In genomic region chr9:137156567-137157375, GRCh38 we compare ENCODE assay signal across 10 cellular contexts. TPM values are rescaled to one million over a fixed set of nuclear protein-coding genes. Genes with fewer than 3 reads are reported as not detected.
DNase-seq lines count a peak whose midpoint lies in the region; ATAC-seq and TF ChIP-seq lines count a peak whose summit lies in the region.
"Had no signal": no experiment of that assay in that cellular context is flagged by ENCODE, and none has a peak within 500 bp of the region (broad histone marks: within the 10 kb centered on the region; RNA-seq: fewer than 3 reads in every experiment).

No MANE protein-coding gene starts in this region.

- no peaks in the 10 kb centered on the region for H3K9me3 Mint-ChIP-seq in CD4-positive, alpha-beta T cell

- H3K4me3 ChIP-seq in MM.1S (ENCODE audit: low read length) = peak overlapping the region; percentile 36; the same call in 1 of the 2 replicates
- H3K4me3 ChIP-seq in hepatocyte = no peak overlapping the region
- no peak overlapping the region for H3K4me3 ChIP-seq in PC-9

- no peak overlapping the region for H3K9ac ChIP-seq in MM.1S (ENCODE audit: low read length)

- peak overlapping the region; percentile 60; the same call in 1 of the 2 replicates for H3K4me2 ChIP-seq in MM.1S (ENCODE audit: low read depth, low read length)
- H3K4me2 ChIP-seq in hepatocyte = peak overlapping the region; percentile 53
- H3K4me2 ChIP-seq in PC-9 = no peak overlapping the region

- no peak for TF ChIP-seq CTCF in CD4-positive, alpha-beta T cell (IDR thresholded peaks at IDR 0.05)
- TF ChIP-seq CTCF in MM.1S (IDR thresholded peaks at IDR 0.05; ENCODE audit: low read length) (no peak), hepatocyte (IDR thresholded peaks at IDR 0.05; ENCODE audit: poor library complexity) (no peak), PC-9 (conservative IDR thresholded peaks at IDR 0.05) (no peak)

- peak in 9 of 10 experiments; percentile 26 to 63 (median 46) for DNase-seq in CD4-positive, alpha-beta T cell
- DNase-seq in MM.1S (peak; percentile 17), hepatocyte (ENCODE audit: low spot score) (peak; percentile 37), NCI-H2227 (lab: John Stamatoyannopoulos, UW; ENCODE audit: unreplicated experiment) (no peak), PC-9 (no peak)
- DNase-seq in activated effector memory CD4-positive, alpha-beta T cell treated with Interleukin-2 at 50 U/mL for 16 hours = peak; percentile 31
- DNase-seq in stimulated activated CD8-positive, alpha-beta memory T cell treated with anti-CD3 and anti-CD28 coated beads, Interleukin-12 subunit alpha, Interleukin-12 subunit beta, amount 100 ng/mL, for 4 hours (ENCODE audit: low read depth) = peak; percentile 53

- H3K9me3 ChIP-seq in CD4-positive, alpha-beta T cell (ENCODE audit: control insufficient read depth, low read length) = no peaks in the 10 kb centered on the region
- no peaks in the 10 kb centered on the region for H3K9me3 ChIP-seq in MM.1S (replicated peaks; ENCODE audit: insufficient read depth, low read length)
- no peaks in the 10 kb centered on the region for H3K9me3 ChIP-seq in hepatocyte (ENCODE audit: low read depth)
- H3K9me3 ChIP-seq in PC-9 (ENCODE audit: insufficient read depth, low read depth) = no peaks in the 10 kb centered on the region

- CTCF ChIA-PET in CD4-positive, alpha-beta T cell (lab: Charles Lee) = interaction anchor here (0.6 to 1.3 kb wide), 3 partner anchors 71 to 182 kb away, joined by 3 to 4 read pairs (median 3); partner anchors contain the start of gene RNF224
- CTCF ChIA-PET in PC-9 (lab: Charles Lee) = interaction anchor here (0.6 kb wide), 1 partner anchor 11 kb away, joined by 4 read pairs; no protein-coding TSS in a partner anchor

- no peaks in the 10 kb centered on the region for H3K36me3 Mint-ChIP-seq in CD4-positive, alpha-beta T cell (ENCODE audit: low read depth)

- no peaks in the 10 kb centered on the region for H3K36me3 ChIP-seq in MM.1S (replicated peaks; ENCODE audit: insufficient read depth, low read length)
- H3K36me3 ChIP-seq in hepatocyte (replicated peaks; ENCODE audit: insufficient read depth, low read depth) = no peaks in the 10 kb centered on the region
- H3K36me3 ChIP-seq in PC-9 (ENCODE audit: low read depth) = no peaks in the 10 kb centered on the region

- H3F3A ChIP-seq in MM.1S (ENCODE audit: insufficient read depth, low read length) (0 out of 2 replicates have a peak, but pooled peaks cover 4% of the 10 kb centered on the region), PC-9 (ENCODE audit: insufficient read depth, low read depth) (peaks cover 26% of the 10 kb centered on the region)

- H3K9me2 ChIP-seq in MM.1S (replicated peaks; ENCODE audit: insufficient read depth, low read length) (no peaks in the 10 kb centered on the region), hepatocyte (replicated peaks; ENCODE audit: insufficient read depth) (no peaks in the 10 kb centered on the region), PC-9 (ENCODE audit: insufficient read depth) (no peaks in the 10 kb centered on the region)

- peak overlapping the region; percentile 45 for H3K4me3 Mint-ChIP-seq in CD4-positive, alpha-beta T cell

- H3K27me3 Mint-ChIP-seq in CD4-positive, alpha-beta T cell = peaks cover 51% of the 10 kb centered on the region

- 25% methylated on average over 57 of the region's 65 CpGs for WGBS in hepatocyte (ENCODE audit: low lambda C conversion rate, missing lambda C conversion rate)

- peaks cover 41% of the 10 kb centered on the region for H3K27me3 ChIP-seq in CD4-positive, alpha-beta T cell (ENCODE audit: control insufficient read depth, insufficient read depth, low read length)
- peaks cover 44% of the 10 kb centered on the region for H3K27me3 ChIP-seq in MM.1S (replicated peaks; ENCODE audit: insufficient read depth, low read length)
- H3K27me3 ChIP-seq in hepatocyte = peaks cover 64% of the 10 kb centered on the region
- no peaks in the 10 kb centered on the region for H3K27me3 ChIP-seq in PC-9 (ENCODE audit: insufficient read depth, low read depth)

- H4K20me1 ChIP-seq in MM.1S (ENCODE audit: insufficient read depth, low read length) (no peaks in the 10 kb centered on the region), hepatocyte (ENCODE audit: insufficient read depth, poor library complexity, severe bottlenecking) (no peaks in the 10 kb centered on the region), PC-9 (ENCODE audit: insufficient read depth) (no peaks in the 10 kb centered on the region)

- H3K27ac Mint-ChIP-seq in CD4-positive, alpha-beta T cell = no peak overlapping the region

- H3K79me2 ChIP-seq in MM.1S (ENCODE audit: low read length) (no peaks in the 10 kb centered on the region), hepatocyte (no peaks in the 10 kb centered on the region), PC-9 (ENCODE audit: low read depth) (no peaks in the 10 kb centered on the region)

- POLR2A ChIA-PET in CD4-positive, alpha-beta T cell (lab: Charles Lee) = interaction anchor here (0.8 to 1.6 kb wide), 3 partner anchors 24 to 84 kb away, joined by 3 to 9 read pairs (median 4); partner anchors contain the start of gene TUBB4B
- POLR2A ChIA-PET in PC-9 (lab: Charles Lee; ENCODE audit: unreplicated experiment) = interaction anchor here (0.5 kb wide), 2 partner anchors 48 to 67 kb away, joined by 3 to 10 read pairs; no protein-coding TSS in a partner anchor

- no TSS peak for BruUV-seq in PC-9 (replicated peaks; lab: Mats Ljungman, UMichigan)

- H2AFZ ChIP-seq in MM.1S (ENCODE audit: low read length) (peak overlapping the region; percentile 48; the same call in 1 of the 2 replicates), hepatocyte (no peak overlapping the region), PC-9 (no peak overlapping the region)

- H3K27ac ChIP-seq in CD4-positive, alpha-beta T cell (ENCODE audit: low read depth, low read length) = no peak overlapping the region
- no peak overlapping the region for H3K27ac ChIP-seq in MM.1S (ENCODE audit: low read length)
- H3K27ac ChIP-seq in hepatocyte = no peak overlapping the region
- no peak overlapping the region for H3K27ac ChIP-seq in PC-9

- peak; percentile 82 for ATAC-seq in CD4-positive, alpha-beta T cell (ENCODE audit: poor library complexity)
- no peak for ATAC-seq in HG03521 (IDR thresholded peaks at IDR 0.05; ENCODE audit: unreplicated experiment)

- peaks cover 23% of the 10 kb centered on the region for H3K4me1 ChIP-seq in MM.1S (ENCODE audit: low read length)
- H3K4me1 ChIP-seq in hepatocyte (ENCODE audit: insufficient read depth) = no peaks in the 10 kb centered on the region
- H3K4me1 ChIP-seq in PC-9 (replicated peaks; ENCODE audit: insufficient read depth) = no peaks in the 10 kb centered on the region

- intact Hi-C loops in CD4-positive, alpha-beta T cell (cut with DNase I, micrococcal nuclease) = no loop called here
- intact Hi-C loops in PC-9 (cut with micrococcal nuclease; ENCODE audit: unreplicated experiment) = no loop called here

- H3K4me1 Mint-ChIP-seq in CD4-positive, alpha-beta T cell (ENCODE audit: low read depth) = peaks cover 12% of the 10 kb centered on the region

RNA-seq across cellular contexts. Expression of gene LRRC26, which starts 13.1 kb away (rescaled TPM):
- total RNA-seq in CD4-positive, alpha-beta T cell = not detected
- total RNA-seq in hepatocyte (0.73 and 1.1 TPM in 2 replicates), PC-9 (2021) (2.3 and 2.5 TPM in 2 replicates)
- polyA plus RNA-seq in hepatocyte = 0.89 and 2.6 TPM in 2 replicates
- total RNA-seq: HT1080, myocyte had no signal

RNA-seq across cellular contexts. Expression of gene TMEM210, which starts 15.1 kb away (rescaled TPM):
- total RNA-seq in CD4-positive, alpha-beta T cell = not detected
- not detected in 2 replicates for total RNA-seq in hepatocyte
- not detected in 2 replicates for polyA plus RNA-seq in hepatocyte
- total RNA-seq in PC-9 (2021) = 0.74 and 1.5 TPM in 2 replicates
- total RNA-seq: HT1080, myocyte had no signal

RNA-seq across cellular contexts. Expression of gene GRIN1, which starts 17.8 kb away (rescaled TPM):
- total RNA-seq in CD4-positive, alpha-beta T cell = not detected
- total RNA-seq in hepatocyte = not detected in 2 replicates
- not detected in 2 replicates for polyA plus RNA-seq in hepatocyte
- 0.10 TPM in 1 of 2 replicates, not detected in the other for total RNA-seq in PC-9 (2021)
- total RNA-seq: HT1080, myocyte had no signal

RNA-seq across cellular contexts. Expression of gene ANAPC2, which starts 31.6 kb away (rescaled TPM):
- total RNA-seq in CD4-positive, alpha-beta T cell = 100 to 1,000 TPM; 144 to 149 TPM
- total RNA-seq in hepatocyte (21.3 and 26.2 TPM in 2 replicates), PC-9 (2021) (92.1 and 95.4 TPM in 2 replicates)
- polyA plus RNA-seq in hepatocyte = 12.2 and 16.2 TPM in 2 replicates

RNA-seq across cellular contexts. Expression of gene SSNA1, which starts 31.7 kb away (rescaled TPM):
- total RNA-seq in CD4-positive, alpha-beta T cell = 10 to 100 TPM; 30.1 to 30.5 TPM
- 74.3 and 82.2 TPM in 2 replicates for total RNA-seq in hepatocyte
- polyA plus RNA-seq in hepatocyte = 128 and 137 TPM in 2 replicates
- 98.7 and 109 TPM in 2 replicates for total RNA-seq in PC-9 (2021)

Comparison
In these comparisons a context has a peak if more than half of its experiments do, and no peak if none do; other contexts are left out.
1. DNase-seq: peak in CD4-positive, alpha-beta T cell (9 of 10), MM.1S (single experiment), activated effector memory CD4-positive, alpha-beta T cell treated with Interleukin-2 at 50 U/mL for 16 hours (single experiment), hepatocyte (single experiment) and stimulated activated CD8-positive, alpha-beta memory T cell treated with anti-CD3 and anti-CD28 coated beads, Interleukin-12 subunit alpha, Interleukin-12 subunit beta, amount 100 ng/mL, for 4 hours (single experiment); none in NCI-H2227 (single experiment) and PC-9 (0 of 2).